ENCODE assay signal across 1 cellular context in the genomic region with DNA sequence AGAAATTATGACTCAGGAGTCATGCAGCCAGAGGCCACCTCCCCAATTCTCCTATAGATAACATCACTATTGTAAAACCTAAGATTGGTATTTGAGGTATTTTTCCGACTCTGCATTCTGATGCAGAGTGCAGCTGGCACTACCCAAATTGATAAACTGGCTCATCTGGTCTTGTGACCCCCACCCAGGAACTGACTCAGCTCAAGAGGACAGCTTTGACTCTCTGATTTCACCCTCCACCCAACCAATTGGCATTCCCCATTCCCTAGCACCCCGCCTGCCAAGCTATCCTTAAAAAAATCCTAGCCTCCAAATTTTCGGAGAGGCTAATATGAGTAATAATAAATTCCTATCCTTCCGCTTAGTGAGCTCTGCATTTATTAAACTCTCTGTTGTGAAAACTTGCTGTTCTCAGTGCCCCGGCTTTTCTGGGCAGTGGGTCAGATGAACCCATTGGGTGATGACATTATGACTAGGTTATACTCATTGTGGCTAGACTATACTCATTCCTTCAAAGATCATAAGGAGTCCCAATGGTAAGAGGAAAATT.
TF ChIP-seq lines count a peak whose summit lies in the region.

No MANE protein-coding gene starts in this region.

TF ChIP-seq in GM23338, 12 proteins besides CTCF, POLR2A, EP300 and RAD21 (continued from another document):
- TF ChIP-seq REST (IDR thresholded peaks at IDR 0.05; ENCODE audit: unreplicated experiment) (no peak), POLR2AphosphoS5 (IDR thresholded peaks at IDR 0.05; ENCODE audit: low read depth) (no peak)
